In genomic region chr12:93015970-93016751, GRCh38 we compare ENCODE assay signal across 11 cellular contexts.
DNase-seq lines count a peak whose midpoint lies in the region; ATAC-seq, FAIRE-seq and TF ChIP-seq lines count a peak whose summit lies in the region.
"Had no signal": no experiment of that assay in that cellular context is flagged by ENCODE, and none has a peak within 500 bp of the region (broad histone marks: within the 10 kb centered on the region; RNA-seq: fewer than 3 reads in every experiment).

No MANE protein-coding gene starts in this region.

- no TSS peak for BruUV-seq in endothelial cell of umbilical vein (replicated peaks; lab: Mats Ljungman, UMichigan)

- H3K9me1 ChIP-seq in endothelial cell of umbilical vein (replicated peaks; ENCODE audit: control insufficient read depth, extremely low read depth, insufficient read depth, low read length), result no peaks in the 10 kb centered on the region

- TF ChIP-seq CTCF in endothelial cell of umbilical vein (IDR thresholded peaks at IDR 0.05; ENCODE audit: extremely low read depth in 1 of 2, insufficient read depth in 1 of 2, low read depth in 1 of 2, low read length in 2 of 2) (no peak), neural crest cell (conservative IDR thresholded peaks at IDR 0.05) (no peak), adrenal gland (IDR thresholded peaks at IDR 0.05) (no peak)

- H3K4me3 ChIP-seq in endothelial cell of umbilical vein (replicated peaks in 1 of 3; ENCODE audit: insufficient read depth in 1 of 3, low read depth in 1 of 3, low read length in 3 of 3) (no peak overlapping the region), adrenal gland (no peak overlapping the region)
- H3K4me3 ChIP-seq: MG63 had no signal

- no peak overlapping the region for H3K4me3 Mint-ChIP-seq in neural crest cell
- H3K4me3 Mint-ChIP-seq in activated CD8-positive, alpha-beta T cell treated with anti-CD3 and anti-CD28 coated beads, Interleukin-2, amount 10 ng/mL, durations not matched to agents 7 days and 5 days, result no peak overlapping the region
- H3K4me3 Mint-ChIP-seq: activated CD4-positive, alpha-beta T cell treated with anti-CD3 and anti-CD28 coated beads, Interleukin-2, amount 10 ng/mL, durations not matched to agents 24 days and 14 days had no signal

- ATAC-seq in activated CD8-positive, alpha-beta T cell treated with anti-CD3 and anti-CD28 coated beads, Interleukin-2, amount 10 ng/mL, durations not matched to agents 7 days and 5 days, result no peak
- no peak for ATAC-seq in HG03354 (IDR thresholded peaks at IDR 0.05; ENCODE audit: poor library complexity, severe bottlenecking, unreplicated experiment)

- H2AFZ ChIP-seq in endothelial cell of umbilical vein (ENCODE audit: low read depth, low read length), result peak overlapping the region; percentile 94

- H3K79me2 ChIP-seq in endothelial cell of umbilical vein (ENCODE audit: control insufficient read depth, insufficient read depth, low read length), result no peaks in the 10 kb centered on the region

- no peaks in the 10 kb centered on the region for H3K27me3 Mint-ChIP-seq in neural crest cell (ENCODE audit: low read depth)
- no peaks in the 10 kb centered on the region for H3K27me3 Mint-ChIP-seq in activated CD8-positive, alpha-beta T cell treated with anti-CD3 and anti-CD28 coated beads, Interleukin-2, amount 10 ng/mL, durations not matched to agents 7 days and 5 days (ENCODE audit: low read depth)
- H3K27me3 Mint-ChIP-seq: activated CD4-positive, alpha-beta T cell treated with anti-CD3 and anti-CD28 coated beads, Interleukin-2, amount 10 ng/mL, durations not matched to agents 24 days and 14 days had no signal

- WGBS in adrenal gland, 4 donors, result 74 to 89% (median 79%) methylated on average over 4 of the region's 4 CpGs

- POLR2A ChIA-PET in HEK293T (lab: Yijun Ruan, JAX), result no interaction called here
- POLR2A ChIA-PET in endothelial cell of umbilical vein (lab: Charles Lee), result interaction anchor here (1.3 kb wide), 1 partner anchor 14 kb away, joined by 3 read pairs; no protein-coding TSS in a partner anchor
- POLR2A ChIA-PET in activated CD8-positive, alpha-beta T cell treated with anti-CD3 and anti-CD28 coated beads, Interleukin-2, amount 10 ng/mL, durations not matched to agents 7 days and 5 days (lab: Charles Lee), result no interaction called here

- no peaks in the 10 kb centered on the region for H3K36me3 ChIP-seq in endothelial cell of umbilical vein (ENCODE audit: control insufficient read depth in 2 of 2, extremely low read depth in 1 of 2, insufficient read depth in 2 of 2, low read length in 2 of 2)
- H3K36me3 ChIP-seq in adrenal gland (replicated peaks in 1 of 2), result no peaks in the 10 kb centered on the region
- H3K36me3 ChIP-seq: MG63 had no signal

- no peaks in the 10 kb centered on the region for H4K20me1 ChIP-seq in endothelial cell of umbilical vein (replicated peaks; ENCODE audit: control insufficient read depth, extremely low read depth, insufficient read depth, low read length)

- intact Hi-C loops in endothelial cell of umbilical vein (cut with micrococcal nuclease), result loop anchor here (1.0 to 2.0 kb wide), 2 partner anchors 17 to 75 kb away; no protein-coding TSS in a partner anchor
- intact Hi-C loops in adrenal gland (cut with DNase I), result no loop called here

- CTCF ChIA-PET in HEK293T (lab: Yijun Ruan, JAX), result interaction anchor here (0.6 to 1.8 kb wide), 3 partner anchors 9 to 43 kb away, joined by 3 to 7 read pairs (median 4); no protein-coding TSS in a partner anchor
- CTCF ChIA-PET in endothelial cell of umbilical vein (lab: Charles Lee), result interaction anchor here (0.6 to 4.1 kb wide), 13 partner anchors 9 to 1086 kb away, joined by 3 to 31 read pairs (median 5); no protein-coding TSS in a partner anchor
- CTCF ChIA-PET in activated CD8-positive, alpha-beta T cell treated with anti-CD3 and anti-CD28 coated beads, Interleukin-2, amount 10 ng/mL, durations not matched to agents 7 days and 5 days (lab: Charles Lee), result interaction anchor here (1.4 to 2.0 kb wide), 2 partner anchors 24 to 29 kb away, joined by 3 to 7 read pairs; no protein-coding TSS in a partner anchor

- peaks cover 34% of the 10 kb centered on the region for H3K4me1 Mint-ChIP-seq in neural crest cell
- no peaks in the 10 kb centered on the region for H3K4me1 Mint-ChIP-seq in activated CD8-positive, alpha-beta T cell treated with anti-CD3 and anti-CD28 coated beads, Interleukin-2, amount 10 ng/mL, durations not matched to agents 7 days and 5 days (ENCODE audit: low read depth)
- H3K4me1 Mint-ChIP-seq: activated CD4-positive, alpha-beta T cell treated with anti-CD3 and anti-CD28 coated beads, Interleukin-2, amount 10 ng/mL, durations not matched to agents 24 days and 14 days had no signal

- H3K4me2 ChIP-seq in endothelial cell of umbilical vein (ENCODE audit: insufficient read depth, low read length), result peak overlapping the region; percentile 25

- H3K27ac Mint-ChIP-seq in neural crest cell (ENCODE audit: unreplicated experiment), result peak overlapping the region; percentile 84
- H3K27ac Mint-ChIP-seq in activated CD8-positive, alpha-beta T cell treated with anti-CD3 and anti-CD28 coated beads, Interleukin-2, amount 10 ng/mL, durations not matched to agents 7 days and 5 days, result no peak overlapping the region
- H3K27ac Mint-ChIP-seq: activated CD4-positive, alpha-beta T cell treated with anti-CD3 and anti-CD28 coated beads, Interleukin-2, amount 10 ng/mL, durations not matched to agents 24 days and 14 days had no signal

- TF ChIP-seq POLR2A in endothelial cell of umbilical vein (IDR thresholded peaks at IDR 0.05; ENCODE audit: low read depth, low read length) (peak; percentile 1), adrenal gland (IDR thresholded peaks at IDR 0.05) (no peak)

- DNase-seq in HEK293T (ENCODE audit: extremely low spot score), result no peak
- peak; percentile 18 for DNase-seq in NCI-H748 treated with DMSO at 0.1 percent for 48 hours (lab: John Stamatoyannopoulos, UW)
- peak; percentile 95 for DNase-seq in endothelial cell of umbilical vein (ENCODE audit: low read depth, low spot score)
- DNase-seq in neural crest cell (ENCODE audit: low read depth, low spot score), result no peak
- DNase-seq in retina, result no peak
- DNase-seq in activated CD8-positive, alpha-beta T cell treated with anti-CD3 and anti-CD28 coated beads, Interleukin-2, amount 10 ng/mL, durations not matched to agents 7 days and 5 days, result no peak
- DNase-seq in adrenal gland, result no peak
- DNase-seq: activated CD4-positive, alpha-beta T cell treated with anti-CD3 and anti-CD28 coated beads, Interleukin-2, amount 10 ng/mL, durations not matched to agents 24 days and 14 days; MG63 had no signal

- dilution Hi-C loops in endothelial cell of umbilical vein (cut with MboI; ENCODE audit: extremely low pct_ligation_motif_present, low sequenced_read_pairs), result loop anchor here (25.0 kb wide), 1 partner anchor 371 kb away; the partner anchor contains the start of gene NUDT4

- H3K4me1 ChIP-seq in endothelial cell of umbilical vein (ENCODE audit: control insufficient read depth, extremely low read depth, insufficient read depth, low read length) (peaks cover 46% of the 10 kb centered on the region), adrenal gland (replicated peaks in 1 of 2) (peaks cover 0 to 6% of the 10 kb centered on the region in 2 donors)

- FAIRE-seq in endothelial cell of umbilical vein (lab: Jason Lieb, UNC), result peak; percentile 85
- FAIRE-seq: GM18507 had no signal

- H3K27ac ChIP-seq in endothelial cell of umbilical vein (ENCODE audit: insufficient read depth, low read depth, low read length) (peak overlapping the region; percentile 69), adrenal gland (no peak overlapping the region)

- H3K9me3 ChIP-seq in endothelial cell of umbilical vein (replicated peaks; ENCODE audit: control insufficient read depth, insufficient read depth, low read length), result no peaks in the 10 kb centered on the region
- no peaks in the 10 kb centered on the region for H3K9me3 ChIP-seq in adrenal gland (replicated peaks in 1 of 3)
- H3K9me3 ChIP-seq: MG63 had no signal

- H3K36me3 Mint-ChIP-seq in neural crest cell (ENCODE audit: low read depth), result no peaks in the 10 kb centered on the region
- H3K36me3 Mint-ChIP-seq in activated CD8-positive, alpha-beta T cell treated with anti-CD3 and anti-CD28 coated beads, Interleukin-2, amount 10 ng/mL, durations not matched to agents 7 days and 5 days (ENCODE audit: low read depth), result no peaks in the 10 kb centered on the region

- peak overlapping the region; percentile 56 for H3K9ac ChIP-seq in endothelial cell of umbilical vein (replicated peaks; ENCODE audit: extremely low read depth, insufficient read depth, low read length)

- no peaks in the 10 kb centered on the region for H3K9me3 Mint-ChIP-seq in neural crest cell
- H3K9me3 Mint-ChIP-seq in activated CD8-positive, alpha-beta T cell treated with anti-CD3 and anti-CD28 coated beads, Interleukin-2, amount 10 ng/mL, durations not matched to agents 7 days and 5 days (ENCODE audit: insufficient read depth), result no peaks in the 10 kb centered on the region
- H3K9me3 Mint-ChIP-seq: activated CD4-positive, alpha-beta T cell treated with anti-CD3 and anti-CD28 coated beads, Interleukin-2, amount 10 ng/mL, durations not matched to agents 24 days and 14 days had no signal

- no peaks in the 10 kb centered on the region for H3K27me3 ChIP-seq in endothelial cell of umbilical vein (ENCODE audit: control insufficient read depth in 2 of 2, insufficient read depth in 2 of 2, low read length in 2 of 2)
- no peaks in the 10 kb centered on the region for H3K27me3 ChIP-seq in adrenal gland
- H3K27me3 ChIP-seq: MG63 had no signal

TF ChIP-seq in HEK293T, 16 proteins besides CTCF, POLR2A, EP300 and RAD21:
- TF ChIP-seq HDGF (IDR thresholded peaks at IDR 0.05; ENCODE audit: borderline replicate concordance) (no peak), ZNF384 (IDR thresholded peaks at IDR 0.05) (peak; percentile 56; the same call in 1 of the 2 replicates), SP1 (IDR thresholded peaks at IDR 0.05) (no peak), ARNT (IDR thresholded peaks at IDR 0.05) (no peak), L3MBTL2 (conservative IDR thresholded peaks at IDR 0.05) (no peak), FOXA1 (IDR thresholded peaks at IDR 0.05) (no peak), CTBP1 (IDR thresholded peaks at IDR 0.05; ENCODE audit: borderline replicate concordance) (no peak), BHLHE40 (IDR thresholded peaks at IDR 0.05; ENCODE audit: borderline replicate concordance) (no peak)

TF ChIP-seq in endothelial cell of umbilical vein, 7 proteins besides CTCF, POLR2A, EP300 and RAD21 (continues in another document):
- TF ChIP-seq MYC (IDR thresholded peaks at IDR 0.05; ENCODE audit: low read depth, low read length) (no peak), FOS (IDR thresholded peaks at IDR 0.05; ENCODE audit: borderline replicate concordance, insufficient read depth, low read length) (no peak), EZH2 (IDR thresholded peaks at IDR 0.05; ENCODE audit: borderline replicate concordance, low read depth, low read length, severe bottlenecking) (no peak), POLR2AphosphoS5 (IDR thresholded peaks at IDR 0.05; ENCODE audit: insufficient read depth, low read depth, low read length) (no peak), MAX (IDR thresholded peaks at IDR 0.05; ENCODE audit: insufficient read depth, insufficient read length) (no peak)

Comparison
In these comparisons a context has a peak if more than half of its experiments do, and no peak if none do; other contexts are left out.
1. DNase-seq: peak in NCI-H748 treated with DMSO at 0.1 percent for 48 hours (single experiment) and endothelial cell of umbilical vein (single experiment); none in HEK293T (single experiment), neural crest cell (single experiment), retina (single experiment), activated CD8-positive, alpha-beta T cell treated with anti-CD3 and anti-CD28 coated beads, Interleukin-2, amount 10 ng/mL, durations not matched to agents 7 days and 5 days (single experiment) and adrenal gland (0 of 7).